Comparison of ENCODE assay signal across 11 cellular contexts in genomic region chrX:130772313-130773140, GRCh38.
DNase-seq lines count a peak whose midpoint lies in the region; ATAC-seq, FAIRE-seq and TF ChIP-seq lines count a peak whose summit lies in the region.
"Had no signal": no experiment of that assay in that cellular context is flagged by ENCODE, and none has a peak within 500 bp of the region (broad histone marks: within the 10 kb centered on the region; RNA-seq: fewer than 3 reads in every experiment).

No MANE protein-coding gene starts in this region.

- DNase-seq in activated T-cell treated with anti-CD3 and anti-CD28 coated beads, Interleukin-2, amount 50 U/mL, for 72 hours: peak in 1 of 2 donors; percentile 3
- no peak for DNase-seq in activated T-cell treated with anti-CD3 and anti-CD28 coated beads, Interleukin-2, amount 50 U/mL, for 4 hours
- DNase-seq in NCI-H2107 treated with DMSO at 0.1 percent for 48 hours (lab: John Stamatoyannopoulos, UW; ENCODE audit: unreplicated experiment) (peak; percentile 79), chondrocyte (ENCODE audit: low spot score) (no peak), iPS-NIHi11 (ENCODE audit: low spot score) (no peak), frontal cortex (ENCODE audit: low spot score in 2 of 2) (no peak)
- no peak for DNase-seq in activated CD4-positive, alpha-beta T cell treated with anti-CD3 and anti-CD28 coated beads for 48 hours

- peaks cover 0 to 7% (median 2%) of the 10 kb centered on the region in 3 donors for H3K4me1 ChIP-seq in skeletal muscle tissue (ENCODE audit: control insufficient read depth in 3 of 3, insufficient read depth in 3 of 3, low read length in 3 of 3)
- H3K4me1 ChIP-seq: BLaER1, tibial nerve had no signal

- H3K4me3 Mint-ChIP-seq in activated T-cell treated with anti-CD3 and anti-CD28 coated beads, Interleukin-2, amount 50 U/mL, for 72 hours: no peak overlapping the region
- no peak overlapping the region for H3K4me3 Mint-ChIP-seq in activated T-cell treated with anti-CD3 and anti-CD28 coated beads, Interleukin-2, amount 50 U/mL, for 4 hours
- no peak overlapping the region for H3K4me3 Mint-ChIP-seq in chondrocyte (ENCODE audit: unreplicated experiment)

- no peak for FAIRE-seq in frontal cortex (lab: Jason Lieb, UNC)
- FAIRE-seq: endometrium had no signal

- H3K27ac ChIP-seq in skeletal muscle tissue (ENCODE audit: low read depth, low read length): peak overlapping the region; percentile 40
- H3K27ac ChIP-seq: BLaER1, tibial nerve had no signal

- no peaks in the 10 kb centered on the region for H3K36me3 ChIP-seq in skeletal muscle tissue (ENCODE audit: control insufficient read depth in 3 of 3, insufficient read depth in 3 of 3, low read length in 3 of 3)
- H3K36me3 ChIP-seq: BLaER1, tibial nerve had no signal

- H3K4me3 ChIP-seq in skeletal muscle tissue (ENCODE audit: low read length in 3 of 3): no peak overlapping the region
- H3K4me3 ChIP-seq: BLaER1, tibial nerve had no signal

- no peak for TF ChIP-seq CTCF in chondrocyte (IDR thresholded peaks at IDR 0.05)

- H3K36me3 Mint-ChIP-seq in activated T-cell treated with anti-CD3 and anti-CD28 coated beads, Interleukin-2, amount 50 U/mL, for 72 hours (ENCODE audit: insufficient read depth in 2 of 2): peaks cover 0 to 2% of the 10 kb centered on the region in 2 donors
- H3K36me3 Mint-ChIP-seq in activated T-cell treated with anti-CD3 and anti-CD28 coated beads, Interleukin-2, amount 50 U/mL, for 4 hours (ENCODE audit: insufficient read depth): peaks cover 5% of the 10 kb centered on the region
- H3K36me3 Mint-ChIP-seq in chondrocyte (ENCODE audit: low read depth): no peaks in the 10 kb centered on the region

- H3K9me3 ChIP-seq in skeletal muscle tissue (ENCODE audit: control insufficient read depth in 3 of 3, low read length in 3 of 3): no peaks in the 10 kb centered on the region
- H3K9me3 ChIP-seq: BLaER1, tibial nerve had no signal

- H3K4me1 Mint-ChIP-seq in activated T-cell treated with anti-CD3 and anti-CD28 coated beads, Interleukin-2, amount 50 U/mL, for 72 hours (ENCODE audit: low read depth): peaks cover 36% of the 10 kb centered on the region
- H3K4me1 Mint-ChIP-seq in activated T-cell treated with anti-CD3 and anti-CD28 coated beads, Interleukin-2, amount 50 U/mL, for 4 hours (ENCODE audit: low read depth): no peaks in the 10 kb centered on the region
- H3K4me1 Mint-ChIP-seq in chondrocyte (ENCODE audit: low read depth): peaks cover 32% of the 10 kb centered on the region

- no peaks in the 10 kb centered on the region for H3K9me3 Mint-ChIP-seq in activated T-cell treated with anti-CD3 and anti-CD28 coated beads, Interleukin-2, amount 50 U/mL, for 72 hours
- no peaks in the 10 kb centered on the region for H3K9me3 Mint-ChIP-seq in activated T-cell treated with anti-CD3 and anti-CD28 coated beads, Interleukin-2, amount 50 U/mL, for 4 hours
- no peaks in the 10 kb centered on the region for H3K9me3 Mint-ChIP-seq in chondrocyte (ENCODE audit: low read depth)

- no peaks in the 10 kb centered on the region for H3K27me3 ChIP-seq in skeletal muscle tissue (ENCODE audit: control insufficient read depth in 3 of 3, insufficient read depth in 3 of 3, low read length in 3 of 3)

- peaks cover 12% of the 10 kb centered on the region for H3K27me3 Mint-ChIP-seq in activated T-cell treated with anti-CD3 and anti-CD28 coated beads, Interleukin-2, amount 50 U/mL, for 72 hours (ENCODE audit: low read depth)
- H3K27me3 Mint-ChIP-seq in activated T-cell treated with anti-CD3 and anti-CD28 coated beads, Interleukin-2, amount 50 U/mL, for 4 hours (ENCODE audit: low read depth): no peaks in the 10 kb centered on the region
- H3K27me3 Mint-ChIP-seq in chondrocyte (ENCODE audit: low read depth): no peaks in the 10 kb centered on the region

- H3K27ac Mint-ChIP-seq in activated T-cell treated with anti-CD3 and anti-CD28 coated beads, Interleukin-2, amount 50 U/mL, for 72 hours: no peak overlapping the region
- peak overlapping the region; percentile 29 for H3K27ac Mint-ChIP-seq in chondrocyte (ENCODE audit: unreplicated experiment)

- ATAC-seq in activated T-cell treated with anti-CD3 and anti-CD28 coated beads, Interleukin-2, amount 50 U/mL, for 72 hours (replicated peaks in 1 of 2): peak; percentile 54 to 75
- ATAC-seq in activated T-cell treated with anti-CD3 and anti-CD28 coated beads, Interleukin-2, amount 50 U/mL, for 4 hours: no peak

- no peak overlapping the region for H3K9ac ChIP-seq in skeletal muscle tissue (ENCODE audit: low read depth in 1 of 3, low read length in 3 of 3)
- H3K9ac ChIP-seq: BLaER1 had no signal

Comparison
In these comparisons a context has a peak if more than half of its experiments do, and no peak if none do; other contexts are left out.
1. ATAC-seq: peak in activated T-cell treated with anti-CD3 and anti-CD28 coated beads, Interleukin-2, amount 50 U/mL, for 72 hours (2 of 2); none in activated T-cell treated with anti-CD3 and anti-CD28 coated beads, Interleukin-2, amount 50 U/mL, for 4 hours (0 of 2).